1 cellular context compared by ENCODE assay signal in the genomic region with DNA sequence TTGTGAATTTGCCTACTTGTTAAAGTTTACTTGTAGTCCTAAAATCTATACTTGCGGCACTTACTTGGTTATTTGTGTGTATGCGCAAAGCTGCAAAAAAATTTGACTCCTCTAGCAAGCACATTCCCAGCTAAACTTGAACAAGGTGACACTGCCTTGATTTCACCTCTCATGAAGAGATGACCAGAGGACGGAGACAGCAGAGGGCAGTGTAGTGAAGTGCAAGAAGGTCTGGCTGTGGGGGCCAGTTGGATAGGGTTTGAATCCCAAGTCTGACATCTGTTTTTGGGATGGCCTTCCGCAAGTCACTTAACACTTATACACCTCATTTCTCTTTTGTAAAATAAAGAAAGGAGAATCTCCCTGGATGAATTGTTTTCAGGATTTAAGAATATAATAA.
TF ChIP-seq lines count a peak whose summit lies in the region.

No MANE protein-coding gene starts in this region.

TF ChIP-seq in IMR-90, 13 proteins besides CTCF, POLR2A, EP300 and RAD21 (continued from another document):
- TF ChIP-seq, protein P1, sequence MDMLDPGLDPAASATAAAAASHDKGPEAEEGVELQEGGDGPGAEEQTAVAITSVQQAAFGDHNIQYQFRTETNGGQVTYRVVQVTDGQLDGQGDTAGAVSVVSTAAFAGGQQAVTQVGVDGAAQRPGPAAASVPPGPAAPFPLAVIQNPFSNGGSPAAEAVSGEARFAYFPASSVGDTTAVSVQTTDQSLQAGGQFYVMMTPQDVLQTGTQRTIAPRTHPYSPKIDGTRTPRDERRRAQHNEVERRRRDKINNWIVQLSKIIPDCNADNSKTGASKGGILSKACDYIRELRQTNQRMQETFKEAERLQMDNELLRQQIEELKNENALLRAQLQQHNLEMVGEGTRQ (IDR thresholded peaks at IDR 0.05; ENCODE audit: low read depth, low read length), result no peak
TF ChIP-seq in IMR-90: peak in this region for 0.
